In genomic region chr6:27837636-27838512, GRCh38 we compare ENCODE assay signal across 9 cellular contexts.
DNase-seq lines count a peak whose midpoint lies in the region; ATAC-seq and TF ChIP-seq lines count a peak whose summit lies in the region.
"Had no signal": no experiment of that assay in that cellular context is flagged by ENCODE, and none has a peak within 500 bp of the region (broad histone marks: within the 10 kb centered on the region; RNA-seq: fewer than 3 reads in every experiment).

No MANE protein-coding gene starts in this region.

- no peaks in the 10 kb centered on the region for H3K27me3 Mint-ChIP-seq in central memory CD8-positive, alpha-beta T cell
- H3K27me3 Mint-ChIP-seq in immature natural killer cell (ENCODE audit: low read depth in 3 of 3), result no peaks in the 10 kb centered on the region

- H3K27ac Mint-ChIP-seq in central memory CD8-positive, alpha-beta T cell (ENCODE audit: low read depth), result no peak overlapping the region
- H3K27ac Mint-ChIP-seq in immature natural killer cell, result no peak overlapping the region
- H3K27ac Mint-ChIP-seq: T-helper 1 cell treated with Interleukin-12 subunit alpha and Interleukin-12 subunit beta and Interleukin-4 antibody, amounts not matched to agents 30 μg/mL and 1 μg/mL, for 36 hours had no signal

- no peaks in the 10 kb centered on the region for H3K9me3 Mint-ChIP-seq in central memory CD8-positive, alpha-beta T cell
- H3K9me3 Mint-ChIP-seq in immature natural killer cell, result no peaks in the 10 kb centered on the region
- H3K9me3 Mint-ChIP-seq: T-helper 1 cell treated with Interleukin-12 subunit alpha and Interleukin-12 subunit beta and Interleukin-4 antibody, amounts not matched to agents 30 μg/mL and 1 μg/mL, for 36 hours had no signal

- no peak for TF ChIP-seq CTCF in AG10803 (conservative IDR thresholded peaks at IDR 0.05; ENCODE audit: low read length)
- no peak for TF ChIP-seq CTCF in WI38 (IDR thresholded peaks at IDR 0.05; ENCODE audit: low read depth, low read length)

- H3K36me3 Mint-ChIP-seq in central memory CD8-positive, alpha-beta T cell (ENCODE audit: insufficient read depth), result peaks cover 2% of the 10 kb centered on the region
- peaks cover 0 to 17% (median 0%) of the 10 kb centered on the region in 3 donors for H3K36me3 Mint-ChIP-seq in immature natural killer cell

- ATAC-seq in GM18909 (IDR thresholded peaks at IDR 0.05; ENCODE audit: poor library complexity, unreplicated experiment) (peak; percentile 76), HG03135 (IDR thresholded peaks at IDR 0.05; ENCODE audit: unreplicated experiment) (peak; percentile 72)
- ATAC-seq in central memory CD8-positive, alpha-beta T cell (replicated peaks; ENCODE audit: extremely low read depth, poor library complexity, severe bottlenecking), result peak; percentile 74

- peaks cover 6% of the 10 kb centered on the region for H3K4me1 Mint-ChIP-seq in central memory CD8-positive, alpha-beta T cell
- peaks cover 9 to 13% of the 10 kb centered on the region in 2 donors for H3K4me1 Mint-ChIP-seq in immature natural killer cell

- peak overlapping the region; percentile 87 for H3K4me3 ChIP-seq in AG10803 (ENCODE audit: low read length)
- peak overlapping the region; percentile 76 for H3K4me3 ChIP-seq in WI38 (ENCODE audit: low read depth, low read length)

- no peak overlapping the region for H3K4me3 Mint-ChIP-seq in central memory CD8-positive, alpha-beta T cell
- no peak overlapping the region for H3K4me3 Mint-ChIP-seq in immature natural killer cell
- H3K4me3 Mint-ChIP-seq: T-helper 1 cell treated with Interleukin-12 subunit alpha and Interleukin-12 subunit beta and Interleukin-4 antibody, amounts not matched to agents 30 μg/mL and 1 μg/mL, for 36 hours had no signal

- DNase-seq in AG10803 (ENCODE audit: low read depth), result peak; percentile 99
- DNase-seq in NCI-H2196 (lab: John Stamatoyannopoulos, UW; ENCODE audit: unreplicated experiment), result peak; percentile 97
- DNase-seq in central memory CD8-positive, alpha-beta T cell (ENCODE audit: low spot score in 2 of 2), result peak; percentile 66 to 85
- DNase-seq in immature natural killer cell, result peak; percentile 91 to 94 (median 93)
- peak; percentile 98 for DNase-seq in smooth muscle cell of the brain vasculature (ENCODE audit: low read depth, low spot score)

Comparison
In these comparisons a context has a peak if more than half of its experiments do, and no peak if none do; other contexts are left out.
1. Peak in every context shown above with its lines: DNase-seq, ATAC-seq and H3K4me3 ChIP-seq.